Comparison of ENCODE assay signal across 9 cellular contexts in genomic region chr10:60140681-60141632, GRCh38.
DNase-seq lines count a peak whose midpoint lies in the region; ATAC-seq, FAIRE-seq and TF ChIP-seq lines count a peak whose summit lies in the region.
"Had no signal": no experiment of that assay in that cellular context is flagged by ENCODE, and none has a peak within 500 bp of the region (broad histone marks: within the 10 kb centered on the region; RNA-seq: fewer than 3 reads in every experiment).

No MANE protein-coding gene starts in this region.

- DNase-seq in Karpas-422 = no peak
- peak; percentile 48 for DNase-seq in WTC11 (ENCODE audit: low spot score)
- DNase-seq in frontal cortex (ENCODE audit: low spot score in 2 of 2) = no peak
- no peak for DNase-seq in COLO829 (ENCODE audit: low spot score)
- DNase-seq in AML-193 (lab: John Stamatoyannopoulos, UW) = no peak
- DNase-seq: midbrain had no signal

- H3K9me3 ChIP-seq in Karpas-422 (ENCODE audit: low read length) = no peaks in the 10 kb centered on the region
- H3K9me3 ChIP-seq in iPS-20b (ENCODE audit: insufficient read depth, low read depth, low read length) = no peaks in the 10 kb centered on the region
- no peaks in the 10 kb centered on the region for H3K9me3 ChIP-seq in subcutaneous abdominal adipose tissue (ENCODE audit: control insufficient read depth in 5 of 5, low read length in 5 of 5)

- no peak for TF ChIP-seq CTCF in WTC11 (IDR thresholded peaks at IDR 0.05)

- H3K4me2 ChIP-seq in Karpas-422 (ENCODE audit: low read depth, low read length, poor library complexity, severe bottlenecking) = peak overlapping the region; percentile 22

- no peaks in the 10 kb centered on the region for H3K9me3 Mint-ChIP-seq in WTC11

- CTCF ChIA-PET in WTC11 (lab: Charles Lee) = interaction anchor here (0.6 to 2.5 kb wide), 6 partner anchors 26 to 310 kb away, joined by 3 to 15 read pairs (median 4); no protein-coding TSS in a partner anchor

- H3K4me1 ChIP-seq in Karpas-422 (ENCODE audit: low read length) (peaks cover 43% of the 10 kb centered on the region), iPS-20b (ENCODE audit: insufficient read depth, low read length) (peaks cover 21% of the 10 kb centered on the region), subcutaneous abdominal adipose tissue (ENCODE audit: control insufficient read depth in 5 of 5, insufficient read depth in 5 of 5, low read length in 5 of 5) (peaks cover 0 to 27% (median 24%) of the 10 kb centered on the region in 5 donors)

- no peak overlapping the region for H3K9ac ChIP-seq in Karpas-422 (ENCODE audit: low read length)
- H3K9ac ChIP-seq in iPS-20b (ENCODE audit: low read depth, low read length) = peak overlapping the region; percentile 88
- H3K9ac ChIP-seq in subcutaneous abdominal adipose tissue (ENCODE audit: low read length in 5 of 5) = peak overlapping the region in 2 of 5 donors; percentile 21 to 64

- 0 out of 2 replicates have a peak, but pooled peaks cover 3% of the 10 kb centered on the region for H3K36me3 Mint-ChIP-seq in WTC11

- H3K9me2 ChIP-seq in Karpas-422 (replicated peaks; ENCODE audit: insufficient read depth, low read length) = 0 out of 2 replicates have a peak, but pooled peaks cover 3% of the 10 kb centered on the region

- H3K27me3 Mint-ChIP-seq in WTC11 (ENCODE audit: low read depth) = no peaks in the 10 kb centered on the region

- H3K27me3 ChIP-seq in Karpas-422 (ENCODE audit: low read length) (no peaks in the 10 kb centered on the region), iPS-20b (ENCODE audit: insufficient read depth, low read length) (no peaks in the 10 kb centered on the region), subcutaneous abdominal adipose tissue (ENCODE audit: control insufficient read depth in 5 of 5, insufficient read depth in 4 of 5, low read length in 5 of 5) (no peaks in the 10 kb centered on the region)

- no peak for FAIRE-seq in frontal cortex (lab: Jason Lieb, UNC)

- H3K4me3 ChIP-seq in Karpas-422 (ENCODE audit: low read length) (no peak overlapping the region), iPS-20b (ENCODE audit: low read length) (peak overlapping the region; percentile 87), subcutaneous abdominal adipose tissue (ENCODE audit: low read depth in 1 of 5, low read length in 5 of 5) (peak overlapping the region in 4 of 5 donors; percentile 10 to 54 (median 40))

- POLR2A ChIA-PET in WTC11 (lab: Charles Lee) = interaction anchor here (0.6 to 1.5 kb wide), 4 partner anchors 16 to 934 kb away, joined by 3 to 4 read pairs (median 3); partner anchors contain the start of gene CCDC6

- ATAC-seq in WTC11 = peak; percentile 95
- ATAC-seq in GM21723 (IDR thresholded peaks at IDR 0.05; ENCODE audit: unreplicated experiment) = no peak

- H3K27ac Mint-ChIP-seq in WTC11 = no peak overlapping the region

- H4K20me1 ChIP-seq in Karpas-422 (ENCODE audit: insufficient read depth, low read depth, low read length) = no peaks in the 10 kb centered on the region

- H3K4me3 Mint-ChIP-seq in WTC11 = no peak overlapping the region

- no peaks in the 10 kb centered on the region for H3K36me3 ChIP-seq in Karpas-422 (ENCODE audit: insufficient read depth, low read length)
- no peaks in the 10 kb centered on the region for H3K36me3 ChIP-seq in iPS-20b (ENCODE audit: insufficient read depth, low read depth, low read length)
- H3K36me3 ChIP-seq in subcutaneous abdominal adipose tissue (ENCODE audit: control insufficient read depth in 5 of 5, insufficient read depth in 5 of 5, low read length in 5 of 5) = no peaks in the 10 kb centered on the region

- H3K27ac ChIP-seq in Karpas-422 (ENCODE audit: low read length) (no peak overlapping the region), iPS-20b (ENCODE audit: low read length) (peak overlapping the region; percentile 64), subcutaneous abdominal adipose tissue (ENCODE audit: low read depth, low read length) (peak overlapping the region; percentile 81)

- no peaks in the 10 kb centered on the region for H3K79me2 ChIP-seq in Karpas-422 (ENCODE audit: low read length)

- peaks cover 18% of the 10 kb centered on the region for H3K4me1 Mint-ChIP-seq in WTC11

- H2AFZ ChIP-seq in Karpas-422 (ENCODE audit: low read length) = no peak overlapping the region

TF ChIP-seq in WTC11, 78 proteins besides CTCF, POLR2A, EP300 and RAD21:
- peak; percentile 73 for TF ChIP-seq FOXK1 (CRISPR knock-in tag; IDR thresholded peaks at IDR 0.05)
- TF ChIP-seq ZNF219 (CRISPR knock-in tag; IDR thresholded peaks at IDR 0.05; ENCODE audit: borderline replicate concordance) = no peak
